In the genomic region with DNA sequence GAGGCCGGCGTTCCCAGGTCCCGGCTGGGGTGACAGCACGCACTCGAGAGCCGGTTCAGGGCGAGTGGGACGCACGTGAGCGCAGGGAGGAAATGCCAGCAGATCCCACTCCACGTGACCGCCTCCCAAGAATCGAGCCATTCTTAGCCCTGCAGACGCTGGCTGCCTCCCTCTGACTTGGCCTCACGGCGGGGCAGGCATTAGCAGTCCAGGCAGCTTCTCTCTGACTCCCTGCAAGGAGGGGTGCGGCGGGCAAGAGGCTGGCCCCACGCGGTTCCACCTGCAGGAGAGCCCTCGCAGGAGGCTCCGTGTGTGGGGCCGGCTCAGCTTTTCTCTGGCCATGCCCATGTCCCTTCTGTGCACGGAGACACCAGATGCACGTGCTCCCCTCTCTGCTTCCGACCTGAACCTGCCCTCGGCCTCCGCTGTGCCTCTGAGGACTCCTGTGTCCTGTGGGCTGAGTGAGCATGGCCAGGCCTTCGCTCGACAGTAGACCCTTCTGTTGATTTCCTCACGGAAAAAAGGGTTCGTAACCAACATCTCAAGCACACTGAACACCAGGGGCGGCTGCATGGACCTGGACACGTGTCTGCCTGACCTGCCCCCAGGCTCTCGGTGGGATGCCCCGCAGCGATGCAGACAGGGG, we compare ENCODE assay signal across 1 cellular context.
TF ChIP-seq lines count a peak whose summit lies in the region.

No MANE protein-coding gene starts in this region.

TF ChIP-seq in H1, 55 proteins besides CTCF, POLR2A, EP300 and RAD21:
- TF ChIP-seq CHD2 (IDR thresholded peaks at IDR 0.05; ENCODE audit: low read length) (no peak), CBX5 (IDR thresholded peaks at IDR 0.05; ENCODE audit: low read depth, low read length) (no peak), TAF1 (IDR thresholded peaks at IDR 0.05; ENCODE audit: low read depth, low read length) (no peak), TAF7 (optimal IDR thresholded peaks at IDR 0.05; ENCODE audit: borderline replicate concordance, low read depth, low read length) (no peak), KDM4A (IDR thresholded peaks at IDR 0.05; ENCODE audit: low read depth, low read length, severe bottlenecking) (no peak), RXRA (IDR thresholded peaks at IDR 0.05; ENCODE audit: insufficient read depth, low read depth, low read length) (no peak), BACH1 (IDR thresholded peaks at IDR 0.05; ENCODE audit: low read length) (no peak), FOSL1 (IDR thresholded peaks at IDR 0.05; ENCODE audit: insufficient read depth, low read depth, low read length) (no peak), CHD1 (IDR thresholded peaks at IDR 0.05; ENCODE audit: low read depth, low read length) (no peak)
- TF ChIP-seq, protein P1, sequence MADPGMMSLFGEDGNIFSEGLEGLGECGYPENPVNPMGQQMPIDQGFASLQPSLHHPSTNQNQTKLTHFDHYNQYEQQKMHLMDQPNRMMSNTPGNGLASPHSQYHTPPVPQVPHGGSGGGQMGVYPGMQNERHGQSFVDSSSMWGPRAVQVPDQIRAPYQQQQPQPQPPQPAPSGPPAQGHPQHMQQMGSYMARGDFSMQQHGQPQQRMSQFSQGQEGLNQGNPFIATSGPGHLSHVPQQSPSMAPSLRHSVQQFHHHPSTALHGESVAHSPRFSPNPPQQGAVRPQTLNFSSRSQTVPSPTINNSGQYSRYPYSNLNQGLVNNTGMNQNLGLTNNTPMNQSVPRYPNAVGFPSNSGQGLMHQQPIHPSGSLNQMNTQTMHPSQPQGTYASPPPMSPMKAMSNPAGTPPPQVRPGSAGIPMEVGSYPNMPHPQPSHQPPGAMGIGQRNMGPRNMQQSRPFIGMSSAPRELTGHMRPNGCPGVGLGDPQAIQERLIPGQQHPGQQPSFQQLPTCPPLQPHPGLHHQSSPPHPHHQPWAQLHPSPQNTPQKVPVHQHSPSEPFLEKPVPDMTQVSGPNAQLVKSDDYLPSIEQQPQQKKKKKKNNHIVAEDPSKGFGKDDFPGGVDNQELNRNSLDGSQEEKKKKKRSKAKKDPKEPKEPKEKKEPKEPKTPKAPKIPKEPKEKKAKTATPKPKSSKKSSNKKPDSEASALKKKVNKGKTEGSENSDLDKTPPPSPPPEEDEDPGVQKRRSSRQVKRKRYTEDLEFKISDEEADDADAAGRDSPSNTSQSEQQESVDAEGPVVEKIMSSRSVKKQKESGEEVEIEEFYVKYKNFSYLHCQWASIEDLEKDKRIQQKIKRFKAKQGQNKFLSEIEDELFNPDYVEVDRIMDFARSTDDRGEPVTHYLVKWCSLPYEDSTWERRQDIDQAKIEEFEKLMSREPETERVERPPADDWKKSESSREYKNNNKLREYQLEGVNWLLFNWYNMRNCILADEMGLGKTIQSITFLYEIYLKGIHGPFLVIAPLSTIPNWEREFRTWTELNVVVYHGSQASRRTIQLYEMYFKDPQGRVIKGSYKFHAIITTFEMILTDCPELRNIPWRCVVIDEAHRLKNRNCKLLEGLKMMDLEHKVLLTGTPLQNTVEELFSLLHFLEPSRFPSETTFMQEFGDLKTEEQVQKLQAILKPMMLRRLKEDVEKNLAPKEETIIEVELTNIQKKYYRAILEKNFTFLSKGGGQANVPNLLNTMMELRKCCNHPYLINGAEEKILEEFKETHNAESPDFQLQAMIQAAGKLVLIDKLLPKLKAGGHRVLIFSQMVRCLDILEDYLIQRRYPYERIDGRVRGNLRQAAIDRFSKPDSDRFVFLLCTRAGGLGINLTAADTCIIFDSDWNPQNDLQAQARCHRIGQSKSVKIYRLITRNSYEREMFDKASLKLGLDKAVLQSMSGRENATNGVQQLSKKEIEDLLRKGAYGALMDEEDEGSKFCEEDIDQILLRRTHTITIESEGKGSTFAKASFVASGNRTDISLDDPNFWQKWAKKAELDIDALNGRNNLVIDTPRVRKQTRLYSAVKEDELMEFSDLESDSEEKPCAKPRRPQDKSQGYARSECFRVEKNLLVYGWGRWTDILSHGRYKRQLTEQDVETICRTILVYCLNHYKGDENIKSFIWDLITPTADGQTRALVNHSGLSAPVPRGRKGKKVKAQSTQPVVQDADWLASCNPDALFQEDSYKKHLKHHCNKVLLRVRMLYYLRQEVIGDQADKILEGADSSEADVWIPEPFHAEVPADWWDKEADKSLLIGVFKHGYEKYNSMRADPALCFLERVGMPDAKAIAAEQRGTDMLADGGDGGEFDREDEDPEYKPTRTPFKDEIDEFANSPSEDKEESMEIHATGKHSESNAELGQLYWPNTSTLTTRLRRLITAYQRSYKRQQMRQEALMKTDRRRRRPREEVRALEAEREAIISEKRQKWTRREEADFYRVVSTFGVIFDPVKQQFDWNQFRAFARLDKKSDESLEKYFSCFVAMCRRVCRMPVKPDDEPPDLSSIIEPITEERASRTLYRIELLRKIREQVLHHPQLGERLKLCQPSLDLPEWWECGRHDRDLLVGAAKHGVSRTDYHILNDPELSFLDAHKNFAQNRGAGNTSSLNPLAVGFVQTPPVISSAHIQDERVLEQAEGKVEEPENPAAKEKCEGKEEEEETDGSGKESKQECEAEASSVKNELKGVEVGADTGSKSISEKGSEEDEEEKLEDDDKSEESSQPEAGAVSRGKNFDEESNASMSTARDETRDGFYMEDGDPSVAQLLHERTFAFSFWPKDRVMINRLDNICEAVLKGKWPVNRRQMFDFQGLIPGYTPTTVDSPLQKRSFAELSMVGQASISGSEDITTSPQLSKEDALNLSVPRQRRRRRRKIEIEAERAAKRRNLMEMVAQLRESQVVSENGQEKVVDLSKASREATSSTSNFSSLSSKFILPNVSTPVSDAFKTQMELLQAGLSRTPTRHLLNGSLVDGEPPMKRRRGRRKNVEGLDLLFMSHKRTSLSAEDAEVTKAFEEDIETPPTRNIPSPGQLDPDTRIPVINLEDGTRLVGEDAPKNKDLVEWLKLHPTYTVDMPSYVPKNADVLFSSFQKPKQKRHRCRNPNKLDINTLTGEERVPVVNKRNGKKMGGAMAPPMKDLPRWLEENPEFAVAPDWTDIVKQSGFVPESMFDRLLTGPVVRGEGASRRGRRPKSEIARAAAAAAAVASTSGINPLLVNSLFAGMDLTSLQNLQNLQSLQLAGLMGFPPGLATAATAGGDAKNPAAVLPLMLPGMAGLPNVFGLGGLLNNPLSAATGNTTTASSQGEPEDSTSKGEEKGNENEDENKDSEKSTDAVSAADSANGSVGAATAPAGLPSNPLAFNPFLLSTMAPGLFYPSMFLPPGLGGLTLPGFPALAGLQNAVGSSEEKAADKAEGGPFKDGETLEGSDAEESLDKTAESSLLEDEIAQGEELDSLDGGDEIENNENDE (IDR thresholded peaks at IDR 0.05; ENCODE audit: insufficient replicate concordance, low read length) = no peak
- TF ChIP-seq, protein P2, sequence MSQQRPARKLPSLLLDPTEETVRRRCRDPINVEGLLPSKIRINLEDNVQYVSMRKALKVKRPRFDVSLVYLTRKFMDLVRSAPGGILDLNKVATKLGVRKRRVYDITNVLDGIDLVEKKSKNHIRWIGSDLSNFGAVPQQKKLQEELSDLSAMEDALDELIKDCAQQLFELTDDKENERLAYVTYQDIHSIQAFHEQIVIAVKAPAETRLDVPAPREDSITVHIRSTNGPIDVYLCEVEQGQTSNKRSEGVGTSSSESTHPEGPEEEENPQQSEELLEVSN (IDR thresholded peaks at IDR 0.05) = no peak
